8 cellular contexts compared by ENCODE assay signal in the genomic region with DNA sequence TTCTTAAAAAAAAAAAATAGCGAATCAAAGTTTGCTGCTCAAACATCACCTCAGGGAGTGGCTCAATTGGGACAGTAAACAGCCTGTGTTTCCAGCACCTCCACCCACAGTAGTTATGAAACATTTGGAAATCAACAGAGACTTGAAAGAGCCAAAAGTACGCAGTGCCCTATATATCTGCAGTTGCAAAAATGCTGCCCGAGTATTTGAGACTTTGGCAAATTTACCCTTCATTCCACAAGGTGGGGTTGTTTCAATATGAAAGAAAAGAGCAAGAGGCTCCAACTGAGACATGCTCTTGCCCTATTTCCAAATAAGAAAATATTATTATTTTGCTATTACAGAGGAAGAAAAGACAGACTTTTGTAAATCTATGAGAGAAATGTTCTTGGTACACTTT.
DNase-seq lines count a peak whose midpoint lies in the region; ATAC-seq and TF ChIP-seq lines count a peak whose summit lies in the region.

No MANE protein-coding gene starts in this region.

- H3K9me3 Mint-ChIP-seq in natural killer cell = peaks cover 0 to 2% of the 10 kb centered on the region in 2 donors
- H3K9me3 Mint-ChIP-seq in activated naive CD8-positive, alpha-beta T cell treated with anti-CD3 and anti-CD28 coated beads for 36 hours = peaks cover 3% of the 10 kb centered on the region

- H3K4me3 Mint-ChIP-seq in natural killer cell = peak overlapping the region; percentile 79
- H3K4me3 Mint-ChIP-seq in activated naive CD8-positive, alpha-beta T cell treated with anti-CD3 and anti-CD28 coated beads for 36 hours = no peak overlapping the region

- H3K27me3 ChIP-seq in GM06990 (replicated peaks; ENCODE audit: control insufficient read depth, insufficient read depth, low read length) = no peaks in the 10 kb centered on the region
- no peaks in the 10 kb centered on the region for H3K27me3 ChIP-seq in brain microvascular endothelial cell (replicated peaks)

- H3K4me3 ChIP-seq in GM06990 (replicated peaks; ENCODE audit: low read depth, low read length) (no peak overlapping the region), brain microvascular endothelial cell (ENCODE audit: low read depth, low read length) (no peak overlapping the region)

- ATAC-seq in natural killer cell (peak; percentile 51 to 54 (median 51)), GM19455 (IDR thresholded peaks at IDR 0.05; ENCODE audit: unreplicated experiment) (no peak), HG03354 (IDR thresholded peaks at IDR 0.05; ENCODE audit: poor library complexity, severe bottlenecking, unreplicated experiment) (no peak)

- DNase-seq in GM06990 (ENCODE audit: extremely low read depth, insufficient read length) = no peak
- DNase-seq in NCI-H1694 (lab: John Stamatoyannopoulos, UW) = peak; percentile 6
- DNase-seq in brain microvascular endothelial cell = peak; percentile 51
- DNase-seq in natural killer cell = no peak
- DNase-seq in stimulated activated CD4-positive, alpha-beta T cell treated with anti-CD3 and anti-CD28 coated beads, Interleukin-4, amount 100 ng/mL, for 1 hour = no peak
- DNase-seq in activated naive CD8-positive, alpha-beta T cell treated with anti-CD3 and anti-CD28 coated beads for 36 hours = no peak

- H3K36me3 ChIP-seq in GM06990 (ENCODE audit: control insufficient read depth, insufficient read depth, low read length) (no peaks in the 10 kb centered on the region), brain microvascular endothelial cell (replicated peaks) (no peaks in the 10 kb centered on the region)

- H3K27me3 Mint-ChIP-seq in natural killer cell (ENCODE audit: low read depth in 2 of 2) = no peaks in the 10 kb centered on the region
- H3K27me3 Mint-ChIP-seq in activated naive CD8-positive, alpha-beta T cell treated with anti-CD3 and anti-CD28 coated beads for 36 hours = no peaks in the 10 kb centered on the region

- H3K27ac ChIP-seq in brain microvascular endothelial cell = no peak overlapping the region

- in situ Hi-C loops in brain microvascular endothelial cell (cut with HindIII; ENCODE audit: low pct_ligation_motif_present, low sequenced_read_pairs) = no loop called here

- TF ChIP-seq CTCF in GM06990 (IDR thresholded peaks at IDR 0.05; ENCODE audit: insufficient read depth, low read length, poor library complexity, severe bottlenecking) (peak; percentile 45), brain microvascular endothelial cell (IDR thresholded peaks at IDR 0.05; ENCODE audit: low read depth, low read length, missing control alignments) (peak; percentile 65), natural killer cell (IDR thresholded peaks at IDR 0.05) (peak; percentile 55)

- peak overlapping the region in 1 of 2 donors; percentile 89 for H3K27ac Mint-ChIP-seq in natural killer cell
- no peak overlapping the region for H3K27ac Mint-ChIP-seq in activated naive CD8-positive, alpha-beta T cell treated with anti-CD3 and anti-CD28 coated beads for 36 hours

- H3K36me3 Mint-ChIP-seq in natural killer cell = no peaks in the 10 kb centered on the region
- no peaks in the 10 kb centered on the region for H3K36me3 Mint-ChIP-seq in activated naive CD8-positive, alpha-beta T cell treated with anti-CD3 and anti-CD28 coated beads for 36 hours

- intact Hi-C loops in natural killer cell (cut with micrococcal nuclease) = loop anchor here (1.0 to 2.0 kb wide), 2 partner anchors 1342 to 1926 kb away; no protein-coding TSS in a partner anchor

- H3K4me1 Mint-ChIP-seq in natural killer cell = peaks cover 38 to 48% of the 10 kb centered on the region in 2 donors
- no peaks in the 10 kb centered on the region for H3K4me1 Mint-ChIP-seq in activated naive CD8-positive, alpha-beta T cell treated with anti-CD3 and anti-CD28 coated beads for 36 hours

Comparison
In these comparisons a context has a peak if more than half of its experiments do, and no peak if none do; other contexts are left out.
1. DNase-seq: peak in NCI-H1694 (single experiment) and brain microvascular endothelial cell (single experiment); none in GM06990 (single experiment), natural killer cell (single experiment), stimulated activated CD4-positive, alpha-beta T cell treated with anti-CD3 and anti-CD28 coated beads, Interleukin-4, amount 100 ng/mL, for 1 hour (single experiment) and activated naive CD8-positive, alpha-beta T cell treated with anti-CD3 and anti-CD28 coated beads for 36 hours (single experiment).
2. ATAC-seq: peak in natural killer cell (3 of 3); none in GM19455 (single experiment) and HG03354 (single experiment).
3. Peak in every context shown above with its lines, with median percentiles within 50 percentile points of each other: CTCF ChIP-seq.